Comparison of ENCODE assay signal across 8 cellular contexts in the genomic region with DNA sequence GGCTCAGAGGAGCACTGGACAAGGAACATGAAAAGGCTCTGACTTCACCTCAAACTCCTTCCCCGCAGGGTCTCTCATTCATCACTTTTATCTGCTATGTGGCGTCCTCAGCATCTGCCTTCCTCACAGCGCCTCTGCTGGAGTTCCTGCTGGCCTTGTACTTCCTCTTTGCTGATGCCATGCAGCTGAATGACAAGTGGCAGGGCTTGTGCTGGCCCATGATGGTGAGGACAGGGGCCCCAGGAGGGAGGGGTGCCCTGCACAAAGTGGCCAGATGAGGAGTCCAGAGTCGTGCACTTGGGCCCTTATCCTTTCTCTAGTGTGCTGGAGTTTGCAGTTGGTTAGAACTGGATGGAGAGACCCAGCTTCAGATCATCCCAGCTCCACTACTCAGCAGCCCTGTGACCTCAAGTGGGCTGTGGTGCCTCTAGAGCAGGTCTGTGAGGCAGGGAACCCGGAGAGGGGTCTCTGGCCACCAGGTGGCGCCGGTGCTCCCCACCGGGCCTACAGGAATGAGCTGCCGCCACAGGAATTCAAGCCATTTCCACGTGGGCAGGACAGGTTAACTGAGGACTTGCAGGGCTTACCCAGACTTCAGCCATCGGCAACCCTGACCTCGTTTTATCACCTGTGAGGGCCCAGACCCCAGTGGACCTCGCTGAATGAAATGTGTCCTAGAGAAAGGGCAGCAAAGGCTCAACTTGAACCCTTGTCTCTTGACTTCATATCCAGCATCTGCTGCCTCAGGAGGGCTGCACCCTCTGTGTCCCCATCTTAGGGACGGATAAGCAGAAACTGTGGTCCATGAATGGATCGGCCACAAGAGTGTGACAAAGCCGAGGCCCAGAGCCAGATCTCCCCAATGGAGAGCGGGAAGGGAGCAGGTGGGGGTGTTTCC. TPM values are rescaled to one million over a fixed set of nuclear protein-coding genes. Genes with fewer than 3 reads are reported as not detected.
DNase-seq lines count a peak whose midpoint lies in the region; ATAC-seq and TF ChIP-seq lines count a peak whose summit lies in the region.

No MANE protein-coding gene starts in this region.

- peaks cover 52 to 62% of the 10 kb centered on the region in 2 donors for H3K36me3 Mint-ChIP-seq in CD14-positive monocyte
- H3K36me3 Mint-ChIP-seq in T-helper 1 cell treated with Interleukin-12 subunit alpha and Interleukin-12 subunit beta and Interleukin-4 antibody, amounts not matched to agents 30 μg/mL and 1 μg/mL, for 36 hours (ENCODE audit: low read depth) = peaks cover 30% of the 10 kb centered on the region

- H3K9me3 Mint-ChIP-seq in CD14-positive monocyte = peaks cover 0 to 1% (median 0%) of the 10 kb centered on the region in 7 donors
- H3K9me3 Mint-ChIP-seq in T-helper 1 cell treated with Interleukin-12 subunit alpha and Interleukin-12 subunit beta and Interleukin-4 antibody, amounts not matched to agents 30 μg/mL and 1 μg/mL, for 36 hours = no peaks in the 10 kb centered on the region

- H3K36me3 ChIP-seq in right atrium auricular region = peaks cover 44% of the 10 kb centered on the region

- no peaks in the 10 kb centered on the region for H3K27me3 ChIP-seq in right atrium auricular region

- peaks cover 6 to 9% (median 7%) of the 10 kb centered on the region in 3 donors for H3K27me3 Mint-ChIP-seq in CD14-positive monocyte (ENCODE audit: low read depth in 3 of 3)
- H3K27me3 Mint-ChIP-seq in T-helper 1 cell treated with Interleukin-12 subunit alpha and Interleukin-12 subunit beta and Interleukin-4 antibody, amounts not matched to agents 30 μg/mL and 1 μg/mL, for 36 hours (ENCODE audit: low read depth) = no peaks in the 10 kb centered on the region

- peak overlapping the region; percentile 21 to 87 (median 71) for H3K27ac Mint-ChIP-seq in CD14-positive monocyte
- H3K27ac Mint-ChIP-seq in T-helper 1 cell treated with Interleukin-12 subunit alpha and Interleukin-12 subunit beta and Interleukin-4 antibody, amounts not matched to agents 30 μg/mL and 1 μg/mL, for 36 hours = peak overlapping the region; percentile 41

- H3K4me3 ChIP-seq in right atrium auricular region (no peak overlapping the region), retinal pigment epithelial cell (ENCODE audit: low read length) (no peak overlapping the region)

- TF ChIP-seq CTCF in CD14-positive monocyte (IDR thresholded peaks at IDR 0.05) (peak; percentile 72), right atrium auricular region (IDR thresholded peaks at IDR 0.05) (peak; percentile 83 to 95), retinal pigment epithelial cell (conservative IDR thresholded peaks at IDR 0.05; ENCODE audit: low read depth, low read length) (peak; percentile 98)

- DNase-seq in CD14-positive monocyte (ENCODE audit: low spot score) = peak; percentile 66
- DNase-seq in MV-4-11 (lab: John Stamatoyannopoulos, UW) = peak; percentile 62
- DNase-seq in amniotic epithelial cell (ENCODE audit: low read depth) = peak; percentile 89
- peak; percentile 91 for DNase-seq in right atrium auricular region (ENCODE audit: low spot score)
- DNase-seq in retinal pigment epithelial cell (ENCODE audit: low read depth) = peak; percentile 79

- peak overlapping the region in 1 of 2 donors; percentile 16 for H3K4me3 Mint-ChIP-seq in CD14-positive monocyte
- peak overlapping the region; percentile 48 for H3K4me3 Mint-ChIP-seq in T-helper 1 cell treated with Interleukin-12 subunit alpha and Interleukin-12 subunit beta and Interleukin-4 antibody, amounts not matched to agents 30 μg/mL and 1 μg/mL, for 36 hours

- no peaks in the 10 kb centered on the region for H3K9me3 ChIP-seq in right atrium auricular region

- H3K27ac ChIP-seq in right atrium auricular region = peak overlapping the region in 1 of 2 donors; percentile 40

- intact Hi-C loops in CD14-positive monocyte (cut with micrococcal nuclease) = loop anchor here (5.0 to 10.0 kb wide), 2 partner anchors 201 to 256 kb away; no protein-coding TSS in a partner anchor

- H3K4me1 Mint-ChIP-seq in CD14-positive monocyte = peaks cover 41% of the 10 kb centered on the region
- peaks cover 27% of the 10 kb centered on the region for H3K4me1 Mint-ChIP-seq in T-helper 1 cell treated with Interleukin-12 subunit alpha and Interleukin-12 subunit beta and Interleukin-4 antibody, amounts not matched to agents 30 μg/mL and 1 μg/mL, for 36 hours (ENCODE audit: low read depth)

- ATAC-seq in GM21381 (IDR thresholded peaks at IDR 0.05; ENCODE audit: unreplicated experiment) = peak; percentile 38
- no peak for ATAC-seq in GM21447 (IDR thresholded peaks at IDR 0.05; ENCODE audit: unreplicated experiment)

- H3K4me1 ChIP-seq in right atrium auricular region = peaks cover 3 to 35% of the 10 kb centered on the region in 2 donors

RNA-seq across cellular contexts. Expression of a gene that starts 4.0 kb away (rescaled TPM):
- polyA plus RNA-seq in CD14-positive monocyte = 100 to 1,000 TPM; 126 to 131 TPM
- total RNA-seq in right atrium auricular region = 10 to 100 TPM; 15.6 to 26.2 TPM

RNA-seq across cellular contexts. Expression of a gene that starts 29.2 kb away (rescaled TPM):
- polyA plus RNA-seq in CD14-positive monocyte = 10 to 100 TPM; 39.1 to 41.6 TPM
- total RNA-seq in right atrium auricular region = not detected

RNA-seq across cellular contexts. Expression of a gene that starts 42.3 kb away (rescaled TPM):
- 1 to 10 TPM; 1.6 to 2.5 TPM for polyA plus RNA-seq in CD14-positive monocyte
- 1 to 10 TPM in 1 of 2 donors, not detected in 1; 1.6 TPM for total RNA-seq in right atrium auricular region

RNA-seq across cellular contexts. Expression of a gene that starts 56.1 kb away (rescaled TPM):
- 100 to 1,000 TPM; 374 to 430 TPM for polyA plus RNA-seq in CD14-positive monocyte
- total RNA-seq in right atrium auricular region = 10 to 100 TPM; 11.5 to 22.5 TPM

RNA-seq across cellular contexts. Expression of a gene that starts 58.6 kb away (rescaled TPM):
- 10 to 100 TPM; 29.8 to 38.9 TPM for polyA plus RNA-seq in CD14-positive monocyte
- total RNA-seq in right atrium auricular region = 10 to 100 TPM; 20.7 to 24.5 TPM
